In genomic region chr18:41073372-41073954, GRCh38 we compare ENCODE assay signal across 20 cellular contexts.
A peak's percentile ranks its signal among the peaks of the same experiment; 100 is the strongest.
DNase-seq lines count a peak whose midpoint lies in the region; ATAC-seq, FAIRE-seq and TF ChIP-seq lines count a peak whose summit lies in the region.
"Had no signal": no experiment of that assay in that cellular context is flagged by ENCODE, and none has a peak within 500 bp of the region (broad histone marks: within the 10 kb centered on the region; RNA-seq: fewer than 3 reads in every experiment).

No MANE protein-coding gene starts in this region.

- no peaks in the 10 kb centered on the region for H3K9me2 ChIP-seq in OCI-LY7 (ENCODE audit: insufficient read depth, low read length)

- DNase-seq in H54 (ENCODE audit: insufficient read length, low spot score) (peak; percentile 2), adipocyte (ENCODE audit: low read depth) (peak; percentile 62), fibroblast of pulmonary artery (ENCODE audit: low read depth) (peak; percentile 75), OCI-LY7 (ENCODE audit: low spot score) (no peak)
- no peak for DNase-seq in stimulated activated CD4-positive, alpha-beta T cell treated with anti-CD3 and anti-CD28 coated beads, Interleukin-4, amount 100 ng/mL, for 1 hour
- DNase-seq: activated CD4-positive, alpha-beta T cell treated with anti-CD3 and anti-CD28 coated beads for 1 hour; activated naive CD4-positive, alpha-beta T cell treated with anti-CD3 and anti-CD28 coated beads, Interleukin-2, amount 10 ng/mL, durations not matched to agents 7 days and 5 days; C1 segment of cervical spinal cord; central memory CD4-positive, alpha-beta T cell; DMS79 treated with DMSO at 0.1 percent for 48 hours; H7; mesendoderm; NCI-H1436 treated with DMSO at 0.1 percent for 48 hours; NCI-H446 treated with DMSO at 0.1 percent for 48 hours; SIG-M5 had no signal

- no peak overlapping the region for H3K27ac ChIP-seq in OCI-LY7 (ENCODE audit: low read depth, low read length, poor library complexity, severe bottlenecking)
- H3K27ac ChIP-seq: KMS-11, suprapubic skin had no signal

- TF ChIP-seq CTCF in fibroblast of pulmonary artery (IDR thresholded peaks at IDR 0.05; ENCODE audit: low read length, missing control alignments) = no peak
- no peak for TF ChIP-seq CTCF in OCI-LY7 (conservative IDR thresholded peaks at IDR 0.05; ENCODE audit: low read length)

- intact Hi-C loops in OCI-LY7 (cut with micrococcal nuclease; ENCODE audit: unreplicated experiment) = no loop called here

- H4K20me1 ChIP-seq in OCI-LY7 (ENCODE audit: insufficient read depth, low read length) = no peaks in the 10 kb centered on the region

- H3K4me2 ChIP-seq in skeletal muscle satellite cell (ENCODE audit: low read length) = peak overlapping the region; percentile 40
- H3K4me2 ChIP-seq in OCI-LY7 (ENCODE audit: low read length) = no peak overlapping the region
- H3K4me2 ChIP-seq: KMS-11 had no signal

- H3K4me1 ChIP-seq in adipocyte (ENCODE audit: control insufficient read depth, insufficient read depth, low read length) (no peaks in the 10 kb centered on the region), skeletal muscle satellite cell (ENCODE audit: control insufficient read depth, insufficient read depth, low read length) (peaks cover 25% of the 10 kb centered on the region), OCI-LY7 (ENCODE audit: insufficient read depth, low read length, poor library complexity, severe bottlenecking) (no peaks in the 10 kb centered on the region)
- H3K4me1 ChIP-seq: suprapubic skin had no signal

- BruUV-seq in OCI-LY7 (replicated peaks; lab: Mats Ljungman, UMichigan) = no TSS peak

- no peak for FAIRE-seq in H54 (lab: Jason Lieb, UNC)

- no peak for TF ChIP-seq POLR2A in H54 (IDR thresholded peaks at IDR 0.05; ENCODE audit: low read depth, low read length)

- H3K27me3 ChIP-seq in adipocyte (replicated peaks; ENCODE audit: control insufficient read depth, insufficient read depth, low read length) = no peaks in the 10 kb centered on the region
- no peaks in the 10 kb centered on the region for H3K27me3 ChIP-seq in skeletal muscle satellite cell (ENCODE audit: control insufficient read depth, insufficient read depth, low read length)
- H3K27me3 ChIP-seq: suprapubic skin had no signal

- H2AFZ ChIP-seq in OCI-LY7 (ENCODE audit: low read length) = no peak overlapping the region

- H3K9ac ChIP-seq in adipocyte (ENCODE audit: low read length) (no peak overlapping the region), skeletal muscle satellite cell (ENCODE audit: low read depth, low read length) (peak overlapping the region; percentile 36)
- H3K9ac ChIP-seq: KMS-11 had no signal

- POLR2A ChIA-PET in OCI-LY7 (lab: Charles Lee) = no interaction called here

- CTCF ChIA-PET in OCI-LY7 (lab: Charles Lee; ENCODE audit: unreplicated experiment) = no interaction called here

- H3K4me3 ChIP-seq in adipocyte (ENCODE audit: low read length) (no peak overlapping the region), fibroblast of pulmonary artery (replicated peaks; ENCODE audit: low read depth, low read length) (no peak overlapping the region), skeletal muscle satellite cell (ENCODE audit: low read length) (no peak overlapping the region), OCI-LY7 (ENCODE audit: low read depth, low read length, poor library complexity, severe bottlenecking) (no peak overlapping the region)
- H3K4me3 ChIP-seq: suprapubic skin had no signal

- H3K36me3 ChIP-seq in adipocyte (ENCODE audit: control insufficient read depth, insufficient read depth, low read length, severe bottlenecking) = no peaks in the 10 kb centered on the region
- no peaks in the 10 kb centered on the region for H3K36me3 ChIP-seq in skeletal muscle satellite cell (ENCODE audit: insufficient read depth, low read length)
- no peaks in the 10 kb centered on the region for H3K36me3 ChIP-seq in OCI-LY7 (ENCODE audit: insufficient read depth, low read length)
- H3K36me3 ChIP-seq: suprapubic skin had no signal

- H3K9me3 ChIP-seq in adipocyte (ENCODE audit: control insufficient read depth, low read length) (no peaks in the 10 kb centered on the region), skeletal muscle satellite cell (replicated peaks; ENCODE audit: low read length) (no peaks in the 10 kb centered on the region), OCI-LY7 (ENCODE audit: low read length) (no peaks in the 10 kb centered on the region)
- H3K9me3 ChIP-seq: suprapubic skin had no signal

- ATAC-seq in GM18498 (IDR thresholded peaks at IDR 0.05; ENCODE audit: unreplicated experiment) (no peak), HG03108 (IDR thresholded peaks at IDR 0.05; ENCODE audit: unreplicated experiment) (no peak)

- H3K79me2 ChIP-seq in OCI-LY7 (ENCODE audit: insufficient read depth, low read depth, low read length) = no peaks in the 10 kb centered on the region

Comparison
In these comparisons a context has a peak if more than half of its experiments do, and no peak if none do; other contexts are left out.
1. DNase-seq: peak in H54 (single experiment), adipocyte (single experiment) and fibroblast of pulmonary artery (single experiment); none in OCI-LY7 (single experiment) and stimulated activated CD4-positive, alpha-beta T cell treated with anti-CD3 and anti-CD28 coated beads, Interleukin-4, amount 100 ng/mL, for 1 hour (single experiment).